Comparison of ENCODE assay signal across 9 cellular contexts in the genomic region with DNA sequence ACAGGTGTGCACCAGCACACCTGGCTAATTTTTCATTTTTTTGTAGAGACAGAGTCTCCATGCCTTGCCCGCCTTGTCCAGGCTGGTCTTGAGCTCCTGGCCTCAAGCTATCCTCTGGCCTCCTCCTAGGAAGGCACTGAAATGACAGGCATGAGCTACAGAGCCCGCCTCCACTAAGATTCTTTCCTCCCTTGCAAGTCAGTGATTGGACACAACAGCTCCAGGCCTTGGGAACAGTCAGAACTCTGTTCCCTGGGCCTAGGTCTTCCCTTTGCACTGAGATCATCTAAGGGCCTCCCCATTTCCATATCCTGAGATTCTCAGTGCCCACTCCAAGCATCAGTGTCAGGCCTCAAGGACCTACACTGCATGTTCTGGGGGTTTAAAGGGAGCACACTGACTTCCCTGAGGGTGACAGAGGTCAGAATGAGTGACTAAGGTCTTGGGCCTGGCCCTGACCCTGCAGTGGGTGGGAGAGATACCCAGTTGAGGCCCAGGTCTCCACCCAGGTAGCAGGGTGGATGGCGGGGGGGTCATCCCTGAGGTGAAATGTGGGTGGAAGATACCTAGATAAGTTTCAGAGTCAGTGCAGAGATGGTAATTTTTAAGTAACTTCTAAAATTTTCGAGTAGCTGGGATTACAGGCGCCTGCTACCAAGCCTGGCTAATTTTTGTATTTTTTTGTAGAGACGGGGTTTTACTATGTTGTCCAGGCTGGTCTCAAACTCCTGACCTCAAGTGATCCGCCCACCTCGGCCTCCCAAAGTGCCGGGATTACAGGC. TPM values are rescaled to one million over a fixed set of nuclear protein-coding genes. Genes with fewer than 3 reads are reported as not detected.
DNase-seq lines count a peak whose midpoint lies in the region; ATAC-seq and TF ChIP-seq lines count a peak whose summit lies in the region.
"Had no signal": no experiment of that assay in that cellular context is flagged by ENCODE, and none has a peak within 500 bp of the region (broad histone marks: within the 10 kb centered on the region; RNA-seq: fewer than 3 reads in every experiment).

No MANE protein-coding gene starts in this region.

- H3K4me1 ChIP-seq in HEK293 (ENCODE audit: control insufficient read depth, insufficient read depth, low read length) (0 out of 2 replicates have a peak, but pooled peaks cover 4% of the 10 kb centered on the region), mesodermal cell (ENCODE audit: control insufficient read depth, insufficient read depth, low read length, poor library complexity, severe bottlenecking) (peaks cover 22% of the 10 kb centered on the region)

- H3K27ac ChIP-seq in HEK293 (ENCODE audit: extremely low read depth, low read depth, low read length) (no peak overlapping the region), mesodermal cell (ENCODE audit: low read depth, low read length, severe bottlenecking) (peak overlapping the region; percentile 64)

- H3K36me3 ChIP-seq in HEK293 (ENCODE audit: control insufficient read depth in 2 of 2, insufficient read depth in 1 of 2, low read length in 2 of 2) (no peaks in the 10 kb centered on the region), mesodermal cell (ENCODE audit: control insufficient read depth, insufficient read depth, low read length) (no peaks in the 10 kb centered on the region)

- peak; percentile 51 for DNase-seq in AG10803 (ENCODE audit: low read depth)
- DNase-seq in amniotic epithelial cell (ENCODE audit: low read depth) = peak; percentile 58
- DNase-seq in NCI-H128 (lab: John Stamatoyannopoulos, UW; ENCODE audit: unreplicated experiment) = no peak
- DNase-seq: NCI-H146 had no signal

- CTCF ChIA-PET in HEK293 (lab: Yijun Ruan, JAX) = interaction anchor here (0.6 to 5.9 kb wide), 13 partner anchors 8 to 688 kb away, joined by 3 to 295 read pairs (median 32); partner anchors contain the start of genes EML2, FOSB and PPP1R13L

- ATAC-seq in GM21737 (IDR thresholded peaks at IDR 0.05; ENCODE audit: unreplicated experiment) = no peak
- ATAC-seq in GM19463 (IDR thresholded peaks at IDR 0.05; ENCODE audit: unreplicated experiment) = no peak
- no peak for ATAC-seq in HG03460 (IDR thresholded peaks at IDR 0.05; ENCODE audit: unreplicated experiment)

- 85 to 97% methylated on average over 4 to 9 of the region's 9 CpGs for WGBS in mesodermal cell (ENCODE audit: insufficient coverage in 2 of 2), 2 experiments

- no peak overlapping the region for H3K4me3 ChIP-seq in AG10803 (ENCODE audit: low read length)
- no peak overlapping the region for H3K4me3 ChIP-seq in HEK293 (ENCODE audit: low read depth, low read length)
- no peak overlapping the region for H3K4me3 ChIP-seq in mesodermal cell (ENCODE audit: extremely low read depth, insufficient read depth, low read length, poor library complexity, severe bottlenecking)

- POLR2A ChIA-PET in HEK293 (lab: Yijun Ruan, JAX) = interaction anchor here (0.6 to 1.6 kb wide), 5 partner anchors 19 to 200 kb away, joined by 3 to 10 read pairs (median 7); partner anchors contain the start of gene FOSB

- TF ChIP-seq CTCF in AG10803 (conservative IDR thresholded peaks at IDR 0.05; ENCODE audit: low read length) = no peak
- TF ChIP-seq CTCF in HEK293 (tag by site-specific recombination; IDR thresholded peaks at IDR 0.05) = no peak

- H3K9me3 ChIP-seq in HEK293 (ENCODE audit: control insufficient read depth, insufficient read depth, low read depth, low read length) (no peaks in the 10 kb centered on the region), mesodermal cell (ENCODE audit: control insufficient read depth, low read length) (no peaks in the 10 kb centered on the region)

TF ChIP-seq in HEK293, 187 proteins besides CTCF, POLR2A, EP300 and RAD21:
- TF ChIP-seq ZNF558 (tag by site-specific recombination; IDR thresholded peaks at IDR 0.05) (peak; percentile 53; the same call in 1 of the 2 replicates), ZNF639 (tag by site-specific recombination; IDR thresholded peaks at IDR 0.05) (no peak), ZBTB17 (tag by site-specific recombination; IDR thresholded peaks at IDR 0.05) (peak; percentile 58), ZNF561 (tag by site-specific recombination; IDR thresholded peaks at IDR 0.05; ENCODE audit: borderline replicate concordance) (no peak), ZNF221 (tag by site-specific recombination; IDR thresholded peaks at IDR 0.05; ENCODE audit: borderline replicate concordance) (no peak), ZBTB20 (tag by site-specific recombination; IDR thresholded peaks at IDR 0.05) (peak; percentile 64), ZNF426 (tag by site-specific recombination; IDR thresholded peaks at IDR 0.05) (no peak), SP2 (tag by site-specific recombination; IDR thresholded peaks at IDR 0.05) (peak; percentile 65), ZNF335 (tag by site-specific recombination; conservative IDR thresholded peaks at IDR 0.05) (no peak), ZFHX2 (tag by site-specific recombination; conservative IDR thresholded peaks at IDR 0.05) (no peak), ZNF585B (tag by site-specific recombination; IDR thresholded peaks at IDR 0.05) (no peak), ZFP69B (tag by site-specific recombination; IDR thresholded peaks at IDR 0.05) (no peak), ZBTB21 (tag by site-specific recombination; IDR thresholded peaks at IDR 0.05) (no peak), SCRT2 (tag by site-specific recombination; IDR thresholded peaks at IDR 0.05) (no peak), ZNF155 (tag by site-specific recombination; IDR thresholded peaks at IDR 0.05) (no peak), ZSCAN16 (tag by site-specific recombination; IDR thresholded peaks at IDR 0.05) (no peak), WT1 (tag by site-specific recombination; IDR thresholded peaks at IDR 0.05) (no peak), ZNF341 (tag by site-specific recombination; IDR thresholded peaks at IDR 0.05; ENCODE audit: low read depth) (no peak), ZNF214 (tag by site-specific recombination; IDR thresholded peaks at IDR 0.05; ENCODE audit: borderline replicate concordance) (no peak)
- TF ChIP-seq, protein P1, sequence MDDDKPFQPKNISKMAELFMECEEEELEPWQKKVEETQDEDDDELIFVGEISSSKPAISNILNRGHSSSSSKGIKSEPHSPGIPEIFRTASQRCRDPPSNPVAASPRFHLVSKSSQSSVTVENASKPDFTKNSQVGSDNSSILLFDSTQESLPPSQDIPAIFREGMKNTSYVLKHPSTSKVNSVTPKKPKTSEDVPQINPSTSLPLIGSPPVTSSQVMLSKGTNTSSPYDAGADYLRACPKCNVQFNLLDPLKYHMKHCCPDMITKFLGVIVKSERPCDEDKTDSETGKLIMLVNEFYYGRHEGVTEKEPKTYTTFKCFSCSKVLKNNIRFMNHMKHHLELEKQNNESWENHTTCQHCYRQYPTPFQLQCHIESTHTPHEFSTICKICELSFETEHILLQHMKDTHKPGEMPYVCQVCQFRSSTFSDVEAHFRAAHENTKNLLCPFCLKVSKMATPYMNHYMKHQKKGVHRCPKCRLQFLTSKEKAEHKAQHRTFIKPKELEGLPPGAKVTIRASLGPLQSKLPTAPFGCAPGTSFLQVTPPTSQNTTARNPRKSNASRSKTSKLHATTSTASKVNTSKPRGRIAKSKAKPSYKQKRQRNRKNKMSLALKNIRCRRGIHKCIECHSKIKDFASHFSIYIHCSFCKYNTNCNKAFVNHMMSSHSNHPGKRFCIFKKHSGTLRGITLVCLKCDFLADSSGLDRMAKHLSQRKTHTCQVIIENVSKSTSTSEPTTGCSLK (tag by site-specific recombination; IDR thresholded peaks at IDR 0.05) = no peak
TF ChIP-seq in HEK293: peak in this region for 4.

RNA-seq across cellular contexts. Expression of gene ERCC1, which starts 17.3 kb away (rescaled TPM):
- 112 TPM for polyA plus RNA-seq in mesodermal cell (2013, experiment 1 of 2)
- 94.3 TPM for polyA plus RNA-seq in mesodermal cell (2013, experiment 2 of 2)

RNA-seq across cellular contexts. Expression of gene FOSB, which starts 26.7 kb away (rescaled TPM):
- 2.4 TPM for polyA plus RNA-seq in mesodermal cell (2013, experiment 1 of 2)
- polyA plus RNA-seq in mesodermal cell (2013, experiment 2 of 2) = 3.2 TPM

RNA-seq across cellular contexts. Expression of gene POLR1G, which starts 34.6 kb away (rescaled TPM):
- 5.2 TPM for polyA plus RNA-seq in mesodermal cell (2013, experiment 1 of 2)
- 4.6 TPM for polyA plus RNA-seq in mesodermal cell (2013, experiment 2 of 2)

RNA-seq across cellular contexts. Expression of gene PPP1R13L, which starts 36.2 kb away (rescaled TPM):
- 32.4 TPM for polyA plus RNA-seq in mesodermal cell (2013, experiment 1 of 2)
- polyA plus RNA-seq in mesodermal cell (2013, experiment 2 of 2) = 27.7 TPM

RNA-seq across cellular contexts. Expression of gene RTN2, which starts 55.8 kb away (rescaled TPM):
- 59.0 TPM for polyA plus RNA-seq in mesodermal cell (2013, experiment 1 of 2)
- 55.5 TPM for polyA plus RNA-seq in mesodermal cell (2013, experiment 2 of 2)
